Comparison of ENCODE assay signal across 1 cellular context in the genomic region with DNA sequence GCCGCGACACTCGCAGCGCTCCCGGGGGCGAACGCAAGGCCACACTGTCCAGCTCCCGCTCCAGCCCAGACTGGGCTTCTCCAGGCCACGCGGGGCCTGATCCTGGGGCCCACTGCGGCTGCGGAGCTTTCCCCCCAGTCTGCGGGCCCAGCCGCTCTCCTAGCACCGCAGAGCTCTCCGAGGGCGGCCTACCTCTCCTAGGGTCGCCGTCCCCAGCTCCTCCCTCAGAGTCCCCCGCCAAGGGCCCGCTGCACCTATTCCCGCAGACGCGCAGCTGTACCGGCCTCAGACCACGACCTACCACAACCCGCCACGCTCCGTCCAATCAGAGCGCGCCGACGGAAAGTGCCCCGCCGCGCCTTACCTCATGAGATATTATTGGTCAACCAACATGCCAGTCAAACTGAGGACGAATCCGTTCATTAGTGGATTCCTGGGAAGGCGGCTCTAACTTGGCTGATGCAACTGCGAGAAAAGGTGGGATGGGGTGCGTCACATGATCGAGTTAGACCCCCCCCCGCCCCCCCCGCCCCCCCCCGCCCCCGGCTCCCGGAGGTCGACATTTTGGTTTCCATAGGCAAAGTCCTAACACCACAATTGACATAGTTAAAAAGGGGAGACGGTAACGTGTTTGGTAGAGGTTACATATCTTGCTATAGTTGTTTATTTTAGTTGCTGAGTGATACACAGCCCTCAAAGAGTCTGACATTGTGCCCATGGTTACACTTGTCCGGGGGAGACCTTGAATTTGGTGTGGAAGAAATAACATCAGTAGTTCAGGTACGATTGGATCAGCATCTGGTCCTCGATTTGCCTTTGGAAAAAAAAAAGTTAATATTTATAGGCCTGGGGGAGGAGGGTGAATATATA.
TF ChIP-seq lines count a peak whose summit lies in the region.

A gene (minus strand): TSS at position 278 of the 870 bp plus-strand sequence. CDS start 6,743 bp downstream, outside the sequence.

TF ChIP-seq in K562, 482 proteins besides CTCF, POLR2A, EP300 and RAD21 (continued from another document and continues in another):
- TF ChIP-seq, protein P1, sequence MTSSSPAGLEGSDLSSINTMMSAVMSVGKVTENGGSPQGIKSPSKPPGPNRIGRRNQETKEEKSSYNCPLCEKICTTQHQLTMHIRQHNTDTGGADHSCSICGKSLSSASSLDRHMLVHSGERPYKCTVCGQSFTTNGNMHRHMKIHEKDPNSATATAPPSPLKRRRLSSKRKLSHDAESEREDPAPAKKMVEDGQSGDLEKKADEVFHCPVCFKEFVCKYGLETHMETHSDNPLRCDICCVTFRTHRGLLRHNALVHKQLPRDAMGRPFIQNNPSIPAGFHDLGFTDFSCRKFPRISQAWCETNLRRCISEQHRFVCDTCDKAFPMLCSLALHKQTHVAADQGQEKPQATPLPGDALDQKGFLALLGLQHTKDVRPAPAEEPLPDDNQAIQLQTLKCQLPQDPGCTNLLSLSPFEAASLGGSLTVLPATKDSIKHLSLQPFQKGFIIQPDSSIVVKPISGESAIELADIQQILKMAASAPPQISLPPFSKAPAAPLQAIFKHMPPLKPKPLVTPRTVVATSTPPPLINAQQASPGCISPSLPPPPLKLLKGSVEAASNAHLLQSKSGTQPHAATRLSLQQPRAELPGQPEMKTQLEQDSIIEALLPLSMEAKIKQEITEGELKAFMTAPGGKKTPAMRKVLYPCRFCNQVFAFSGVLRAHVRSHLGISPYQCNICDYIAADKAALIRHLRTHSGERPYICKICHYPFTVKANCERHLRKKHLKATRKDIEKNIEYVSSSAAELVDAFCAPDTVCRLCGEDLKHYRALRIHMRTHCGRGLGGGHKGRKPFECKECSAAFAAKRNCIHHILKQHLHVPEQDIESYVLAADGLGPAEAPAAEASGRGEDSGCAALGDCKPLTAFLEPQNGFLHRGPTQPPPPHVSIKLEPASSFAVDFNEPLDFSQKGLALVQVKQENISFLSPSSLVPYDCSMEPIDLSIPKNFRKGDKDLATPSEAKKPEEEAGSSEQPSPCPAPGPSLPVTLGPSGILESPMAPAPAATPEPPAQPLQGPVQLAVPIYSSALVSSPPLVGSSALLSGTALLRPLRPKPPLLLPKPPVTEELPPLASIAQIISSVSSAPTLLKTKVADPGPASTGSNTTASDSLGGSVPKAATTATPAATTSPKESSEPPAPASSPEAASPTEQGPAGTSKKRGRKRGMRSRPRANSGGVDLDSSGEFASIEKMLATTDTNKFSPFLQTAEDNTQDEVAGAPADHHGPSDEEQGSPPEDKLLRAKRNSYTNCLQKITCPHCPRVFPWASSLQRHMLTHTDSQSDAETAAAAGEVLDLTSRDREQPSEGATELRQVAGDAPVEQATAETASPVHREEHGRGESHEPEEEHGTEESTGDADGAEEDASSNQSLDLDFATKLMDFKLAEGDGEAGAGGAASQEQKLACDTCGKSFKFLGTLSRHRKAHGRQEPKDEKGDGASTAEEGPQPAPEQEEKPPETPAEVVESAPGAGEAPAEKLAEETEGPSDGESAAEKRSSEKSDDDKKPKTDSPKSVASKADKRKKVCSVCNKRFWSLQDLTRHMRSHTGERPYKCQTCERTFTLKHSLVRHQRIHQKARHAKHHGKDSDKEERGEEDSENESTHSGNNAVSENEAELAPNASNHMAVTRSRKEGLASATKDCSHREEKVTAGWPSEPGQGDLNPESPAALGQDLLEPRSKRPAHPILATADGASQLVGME (CRISPR knock-in tag; IDR thresholded peaks at IDR 0.05), result 0 out of 2 replicates have a peak, but pooled peaks have one; percentile 69
- TF ChIP-seq ZEB2 (IDR thresholded peaks at IDR 0.05) (no peak), NFATC3 (IDR thresholded peaks at IDR 0.05) (no peak), KLF13 (tag; IDR thresholded peaks at IDR 0.05; ENCODE audit: borderline replicate concordance, low read depth) (no peak; the same call in 1 of the 2 replicates), MCM3 (IDR thresholded peaks at IDR 0.05) (no peak), NEUROD1 (IDR thresholded peaks at IDR 0.05; ENCODE audit: borderline replicate concordance, low read depth, low read length, partially characterized antibody) (peak; percentile 96), ZNF133 (CRISPR knock-in tag; IDR thresholded peaks at IDR 0.05) (no peak), CTBP1 (IDR thresholded peaks at IDR 0.05; ENCODE audit: borderline replicate concordance) (peak; percentile 64; the same call in 1 of the 2 replicates), ZNF184 (CRISPR knock-in tag; IDR thresholded peaks at IDR 0.05) (no peak), ZNF12 (CRISPR knock-in tag; IDR thresholded peaks at IDR 0.05) (no peak; the same call in 1 of the 2 replicates), KLF10 (CRISPR knock-in tag; IDR thresholded peaks at IDR 0.05) (no peak), KLF16 (IDR thresholded peaks at IDR 0.05) (no peak), SUPT5H (IDR thresholded peaks at IDR 0.05) (peak; percentile 99), NR2C2 (CRISPR knock-in tag; IDR thresholded peaks at IDR 0.05) (no peak), NR2C2 (tag; IDR thresholded peaks at IDR 0.05) (0 out of 2 replicates have a peak, but pooled peaks have one; percentile 20), DNMT1 (IDR thresholded peaks at IDR 0.05) (no peak), GABPB2 (CRISPR knock-in tag; conservative IDR thresholded peaks at IDR 0.05) (no peak; the same call in 1 of the 2 replicates), ARID2 (IDR thresholded peaks at IDR 0.05) (no peak), ZKSCAN8 (CRISPR knock-in tag; IDR thresholded peaks at IDR 0.05) (no peak)
- TF ChIP-seq, protein P2, sequence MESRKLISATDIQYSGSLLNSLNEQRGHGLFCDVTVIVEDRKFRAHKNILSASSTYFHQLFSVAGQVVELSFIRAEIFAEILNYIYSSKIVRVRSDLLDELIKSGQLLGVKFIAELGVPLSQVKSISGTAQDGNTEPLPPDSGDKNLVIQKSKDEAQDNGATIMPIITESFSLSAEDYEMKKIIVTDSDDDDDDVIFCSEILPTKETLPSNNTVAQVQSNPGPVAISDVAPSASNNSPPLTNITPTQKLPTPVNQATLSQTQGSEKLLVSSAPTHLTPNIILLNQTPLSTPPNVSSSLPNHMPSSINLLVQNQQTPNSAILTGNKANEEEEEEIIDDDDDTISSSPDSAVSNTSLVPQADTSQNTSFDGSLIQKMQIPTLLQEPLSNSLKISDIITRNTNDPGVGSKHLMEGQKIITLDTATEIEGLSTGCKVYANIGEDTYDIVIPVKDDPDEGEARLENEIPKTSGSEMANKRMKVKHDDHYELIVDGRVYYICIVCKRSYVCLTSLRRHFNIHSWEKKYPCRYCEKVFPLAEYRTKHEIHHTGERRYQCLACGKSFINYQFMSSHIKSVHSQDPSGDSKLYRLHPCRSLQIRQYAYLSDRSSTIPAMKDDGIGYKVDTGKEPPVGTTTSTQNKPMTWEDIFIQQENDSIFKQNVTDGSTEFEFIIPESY (CRISPR knock-in tag; IDR thresholded peaks at IDR 0.05), result peak; percentile 62; the same call in 1 of the 2 replicates
- TF ChIP-seq, protein P3, sequence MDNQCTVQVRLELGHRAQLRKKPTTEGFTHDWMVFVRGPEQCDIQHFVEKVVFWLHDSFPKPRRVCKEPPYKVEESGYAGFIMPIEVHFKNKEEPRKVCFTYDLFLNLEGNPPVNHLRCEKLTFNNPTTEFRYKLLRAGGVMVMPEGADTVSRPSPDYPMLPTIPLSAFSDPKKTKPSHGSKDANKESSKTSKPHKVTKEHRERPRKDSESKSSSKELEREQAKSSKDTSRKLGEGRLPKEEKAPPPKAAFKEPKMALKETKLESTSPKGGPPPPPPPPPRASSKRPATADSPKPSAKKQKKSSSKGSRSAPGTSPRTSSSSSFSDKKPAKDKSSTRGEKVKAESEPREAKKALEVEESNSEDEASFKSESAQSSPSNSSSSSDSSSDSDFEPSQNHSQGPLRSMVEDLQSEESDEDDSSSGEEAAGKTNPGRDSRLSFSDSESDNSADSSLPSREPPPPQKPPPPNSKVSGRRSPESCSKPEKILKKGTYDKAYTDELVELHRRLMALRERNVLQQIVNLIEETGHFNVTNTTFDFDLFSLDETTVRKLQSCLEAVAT (IDR thresholded peaks at IDR 0.05), result peak; percentile 98
- TF ChIP-seq, protein P4, sequence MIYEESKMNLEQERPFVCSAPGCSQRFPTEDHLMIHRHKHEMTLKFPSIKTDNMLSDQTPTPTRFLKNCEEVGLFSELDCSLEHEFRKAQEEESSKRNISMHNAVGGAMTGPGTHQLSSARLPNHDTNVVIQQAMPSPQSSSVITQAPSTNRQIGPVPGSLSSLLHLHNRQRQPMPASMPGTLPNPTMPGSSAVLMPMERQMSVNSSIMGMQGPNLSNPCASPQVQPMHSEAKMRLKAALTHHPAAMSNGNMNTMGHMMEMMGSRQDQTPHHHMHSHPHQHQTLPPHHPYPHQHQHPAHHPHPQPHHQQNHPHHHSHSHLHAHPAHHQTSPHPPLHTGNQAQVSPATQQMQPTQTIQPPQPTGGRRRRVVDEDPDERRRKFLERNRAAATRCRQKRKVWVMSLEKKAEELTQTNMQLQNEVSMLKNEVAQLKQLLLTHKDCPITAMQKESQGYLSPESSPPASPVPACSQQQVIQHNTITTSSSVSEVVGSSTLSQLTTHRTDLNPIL (CRISPR knock-in tag; IDR thresholded peaks at IDR 0.05), result 0 out of 2 replicates have a peak, but pooled peaks have one; percentile 50
- TF ChIP-seq, protein P5, sequence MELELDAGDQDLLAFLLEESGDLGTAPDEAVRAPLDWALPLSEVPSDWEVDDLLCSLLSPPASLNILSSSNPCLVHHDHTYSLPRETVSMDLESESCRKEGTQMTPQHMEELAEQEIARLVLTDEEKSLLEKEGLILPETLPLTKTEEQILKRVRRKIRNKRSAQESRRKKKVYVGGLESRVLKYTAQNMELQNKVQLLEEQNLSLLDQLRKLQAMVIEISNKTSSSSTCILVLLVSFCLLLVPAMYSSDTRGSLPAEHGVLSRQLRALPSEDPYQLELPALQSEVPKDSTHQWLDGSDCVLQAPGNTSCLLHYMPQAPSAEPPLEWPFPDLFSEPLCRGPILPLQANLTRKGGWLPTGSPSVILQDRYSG (tag; conservative IDR thresholded peaks at IDR 0.05; ENCODE audit: low read depth), result no peak
- TF ChIP-seq, protein P6, sequence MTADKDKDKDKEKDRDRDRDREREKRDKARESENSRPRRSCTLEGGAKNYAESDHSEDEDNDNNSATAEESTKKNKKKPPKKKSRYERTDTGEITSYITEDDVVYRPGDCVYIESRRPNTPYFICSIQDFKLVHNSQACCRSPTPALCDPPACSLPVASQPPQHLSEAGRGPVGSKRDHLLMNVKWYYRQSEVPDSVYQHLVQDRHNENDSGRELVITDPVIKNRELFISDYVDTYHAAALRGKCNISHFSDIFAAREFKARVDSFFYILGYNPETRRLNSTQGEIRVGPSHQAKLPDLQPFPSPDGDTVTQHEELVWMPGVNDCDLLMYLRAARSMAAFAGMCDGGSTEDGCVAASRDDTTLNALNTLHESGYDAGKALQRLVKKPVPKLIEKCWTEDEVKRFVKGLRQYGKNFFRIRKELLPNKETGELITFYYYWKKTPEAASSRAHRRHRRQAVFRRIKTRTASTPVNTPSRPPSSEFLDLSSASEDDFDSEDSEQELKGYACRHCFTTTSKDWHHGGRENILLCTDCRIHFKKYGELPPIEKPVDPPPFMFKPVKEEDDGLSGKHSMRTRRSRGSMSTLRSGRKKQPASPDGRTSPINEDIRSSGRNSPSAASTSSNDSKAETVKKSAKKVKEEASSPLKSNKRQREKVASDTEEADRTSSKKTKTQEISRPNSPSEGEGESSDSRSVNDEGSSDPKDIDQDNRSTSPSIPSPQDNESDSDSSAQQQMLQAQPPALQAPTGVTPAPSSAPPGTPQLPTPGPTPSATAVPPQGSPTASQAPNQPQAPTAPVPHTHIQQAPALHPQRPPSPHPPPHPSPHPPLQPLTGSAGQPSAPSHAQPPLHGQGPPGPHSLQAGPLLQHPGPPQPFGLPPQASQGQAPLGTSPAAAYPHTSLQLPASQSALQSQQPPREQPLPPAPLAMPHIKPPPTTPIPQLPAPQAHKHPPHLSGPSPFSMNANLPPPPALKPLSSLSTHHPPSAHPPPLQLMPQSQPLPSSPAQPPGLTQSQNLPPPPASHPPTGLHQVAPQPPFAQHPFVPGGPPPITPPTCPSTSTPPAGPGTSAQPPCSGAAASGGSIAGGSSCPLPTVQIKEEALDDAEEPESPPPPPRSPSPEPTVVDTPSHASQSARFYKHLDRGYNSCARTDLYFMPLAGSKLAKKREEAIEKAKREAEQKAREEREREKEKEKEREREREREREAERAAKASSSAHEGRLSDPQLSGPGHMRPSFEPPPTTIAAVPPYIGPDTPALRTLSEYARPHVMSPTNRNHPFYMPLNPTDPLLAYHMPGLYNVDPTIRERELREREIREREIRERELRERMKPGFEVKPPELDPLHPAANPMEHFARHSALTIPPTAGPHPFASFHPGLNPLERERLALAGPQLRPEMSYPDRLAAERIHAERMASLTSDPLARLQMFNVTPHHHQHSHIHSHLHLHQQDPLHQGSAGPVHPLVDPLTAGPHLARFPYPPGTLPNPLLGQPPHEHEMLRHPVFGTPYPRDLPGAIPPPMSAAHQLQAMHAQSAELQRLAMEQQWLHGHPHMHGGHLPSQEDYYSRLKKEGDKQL (CRISPR knock-in tag; IDR thresholded peaks at IDR 0.05; ENCODE audit: borderline replicate concordance), result no peak
- TF ChIP-seq, protein P7, sequence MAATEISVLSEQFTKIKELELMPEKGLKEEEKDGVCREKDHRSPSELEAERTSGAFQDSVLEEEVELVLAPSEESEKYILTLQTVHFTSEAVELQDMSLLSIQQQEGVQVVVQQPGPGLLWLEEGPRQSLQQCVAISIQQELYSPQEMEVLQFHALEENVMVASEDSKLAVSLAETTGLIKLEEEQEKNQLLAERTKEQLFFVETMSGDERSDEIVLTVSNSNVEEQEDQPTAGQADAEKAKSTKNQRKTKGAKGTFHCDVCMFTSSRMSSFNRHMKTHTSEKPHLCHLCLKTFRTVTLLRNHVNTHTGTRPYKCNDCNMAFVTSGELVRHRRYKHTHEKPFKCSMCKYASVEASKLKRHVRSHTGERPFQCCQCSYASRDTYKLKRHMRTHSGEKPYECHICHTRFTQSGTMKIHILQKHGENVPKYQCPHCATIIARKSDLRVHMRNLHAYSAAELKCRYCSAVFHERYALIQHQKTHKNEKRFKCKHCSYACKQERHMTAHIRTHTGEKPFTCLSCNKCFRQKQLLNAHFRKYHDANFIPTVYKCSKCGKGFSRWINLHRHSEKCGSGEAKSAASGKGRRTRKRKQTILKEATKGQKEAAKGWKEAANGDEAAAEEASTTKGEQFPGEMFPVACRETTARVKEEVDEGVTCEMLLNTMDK (IDR thresholded peaks at IDR 0.05; ENCODE audit: borderline replicate concordance, insufficient read depth, low read depth, low read length, poor library complexity, severe bottlenecking), result no peak
- TF ChIP-seq, protein P8, sequence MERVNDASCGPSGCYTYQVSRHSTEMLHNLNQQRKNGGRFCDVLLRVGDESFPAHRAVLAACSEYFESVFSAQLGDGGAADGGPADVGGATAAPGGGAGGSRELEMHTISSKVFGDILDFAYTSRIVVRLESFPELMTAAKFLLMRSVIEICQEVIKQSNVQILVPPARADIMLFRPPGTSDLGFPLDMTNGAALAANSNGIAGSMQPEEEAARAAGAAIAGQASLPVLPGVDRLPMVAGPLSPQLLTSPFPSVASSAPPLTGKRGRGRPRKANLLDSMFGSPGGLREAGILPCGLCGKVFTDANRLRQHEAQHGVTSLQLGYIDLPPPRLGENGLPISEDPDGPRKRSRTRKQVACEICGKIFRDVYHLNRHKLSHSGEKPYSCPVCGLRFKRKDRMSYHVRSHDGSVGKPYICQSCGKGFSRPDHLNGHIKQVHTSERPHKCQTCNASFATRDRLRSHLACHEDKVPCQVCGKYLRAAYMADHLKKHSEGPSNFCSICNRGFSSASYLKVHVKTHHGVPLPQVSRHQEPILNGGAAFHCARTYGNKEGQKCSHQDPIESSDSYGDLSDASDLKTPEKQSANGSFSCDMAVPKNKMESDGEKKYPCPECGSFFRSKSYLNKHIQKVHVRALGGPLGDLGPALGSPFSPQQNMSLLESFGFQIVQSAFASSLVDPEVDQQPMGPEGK (CRISPR knock-in tag; IDR thresholded peaks at IDR 0.05; ENCODE audit: borderline replicate concordance), result 0 out of 2 replicates have a peak, but pooled peaks have one; percentile 50
